In the genomic region with DNA sequence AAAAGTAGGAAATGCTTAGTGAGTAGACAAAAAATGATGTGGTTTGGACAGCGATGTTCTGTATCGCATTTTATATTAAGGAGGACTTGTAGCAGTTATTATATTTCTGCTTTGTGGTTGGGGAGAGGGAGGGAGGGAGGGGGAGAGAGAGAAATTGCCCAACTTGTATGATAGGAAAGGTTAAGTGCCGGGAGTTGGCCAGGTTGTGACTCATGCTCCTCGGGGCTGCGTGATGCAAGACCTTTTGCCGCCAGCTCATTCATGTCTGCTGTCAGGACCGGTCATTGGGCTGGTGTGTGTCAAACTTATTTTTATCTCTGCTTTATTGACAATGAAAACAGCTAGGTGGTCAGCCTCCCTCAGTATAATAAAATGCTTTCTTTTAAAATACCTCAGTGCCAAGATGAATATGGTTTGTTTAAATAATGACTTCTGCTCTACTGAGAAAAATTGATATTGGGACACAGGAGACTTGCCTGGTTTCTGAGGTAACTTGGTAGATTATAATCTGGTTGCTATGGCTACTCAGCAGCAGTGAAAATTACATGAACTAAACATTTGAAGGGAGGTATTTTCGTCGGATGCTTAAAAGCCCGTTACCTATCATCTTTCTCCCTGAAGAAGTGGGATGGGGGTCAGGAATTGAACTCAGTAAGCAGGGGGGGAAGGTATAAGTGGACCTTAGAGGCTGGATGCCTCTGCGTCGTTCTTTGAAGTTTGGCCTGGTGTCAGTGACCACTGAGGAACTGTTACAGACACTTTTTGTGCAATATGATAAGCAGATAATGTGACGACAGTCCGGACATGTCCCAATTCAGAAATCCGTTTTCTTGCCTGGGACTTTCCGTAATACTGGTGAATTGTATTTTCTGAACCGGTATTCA, we compare ENCODE assay signal across 8 cellular contexts.
DNase-seq lines count a peak whose midpoint lies in the region; ATAC-seq and TF ChIP-seq lines count a peak whose summit lies in the region.

No MANE protein-coding gene starts in this region.

- no peaks in the 10 kb centered on the region for H3K36me3 ChIP-seq in gastrocnemius medialis

- peak overlapping the region; percentile 91 to 99 (median 94) for H3K27ac ChIP-seq in gastrocnemius medialis

- in situ Hi-C loops in gastrocnemius medialis (cut with MboI; ENCODE audit: low sequenced_read_pairs in 4 of 4), result no loop called here

- H3K9me3 ChIP-seq in gastrocnemius medialis, result no peaks in the 10 kb centered on the region

- H3K4me1 ChIP-seq in gastrocnemius medialis, result peaks cover 87 to 88% of the 10 kb centered on the region in 2 donors

- peak in 1 of 2 donors; percentile 43 for TF ChIP-seq POLR2A in gastrocnemius medialis (IDR thresholded peaks at IDR 0.05)

- intact Hi-C loops in cardiac septum (cut with DNase I) (loop anchor here (5.0 kb wide), 2 partner anchors 157 to 187 kb away; no protein-coding TSS in a partner anchor), gastrocnemius medialis (cut with DNase I; ENCODE audit: low total_unique reads) (loop anchor here (1.0 to 2.0 kb wide), 3 partner anchors 39 to 240 kb away; no protein-coding TSS in a partner anchor)

- no peaks in the 10 kb centered on the region for H3K27me3 ChIP-seq in gastrocnemius medialis

- DNase-seq in HCEC 1CT (peak; percentile 99), SHP77 treated with DMSO at 0.1 percent for 48 hours (lab: John Stamatoyannopoulos, UW) (peak; percentile 38), cardiac septum (ENCODE audit: low spot score) (peak; percentile 95), gastrocnemius medialis (peak; percentile 97 to 99)
- peak; percentile 20 for DNase-seq in activated naive CD4-positive, alpha-beta T cell treated with anti-CD3 and anti-CD28 coated beads, Interleukin-2, amount 50 U/mL, for 16 hours
- no peak for DNase-seq in effector CD8-positive, alpha-beta T cell (lab: John Stamatoyannopoulos, UW)

- peak overlapping the region; percentile 14 to 18 (median 18) for H3K4me3 ChIP-seq in gastrocnemius medialis

- peak; percentile 83 to 87 for ATAC-seq in gastrocnemius medialis
- ATAC-seq in GM19324 (IDR thresholded peaks at IDR 0.05; ENCODE audit: low FRiP score, unreplicated experiment), result no peak
- ATAC-seq in HG02678 (IDR thresholded peaks at IDR 0.05; ENCODE audit: unreplicated experiment), result no peak

- TF ChIP-seq CTCF in gastrocnemius medialis (IDR thresholded peaks at IDR 0.05 in 4 of 5, conservative IDR thresholded peaks at IDR 0.05 in 1 of 5), result no peak

Comparison
In these comparisons a context has a peak if more than half of its experiments do, and no peak if none do; other contexts are left out.
1. ATAC-seq: peak in gastrocnemius medialis (2 of 2); none in GM19324 (single experiment) and HG02678 (single experiment).